10 cellular contexts compared by ENCODE assay signal in genomic region chr1:212470059-212470458, GRCh38. TPM values are rescaled to one million over a fixed set of nuclear protein-coding genes. Genes with fewer than 3 reads are reported as not detected.
DNase-seq lines count a peak whose midpoint lies in the region; ATAC-seq and TF ChIP-seq lines count a peak whose summit lies in the region.
"Had no signal": no experiment of that assay in that cellular context is flagged by ENCODE, and none has a peak within 500 bp of the region (broad histone marks: within the 10 kb centered on the region; RNA-seq: fewer than 3 reads in every experiment).

No MANE protein-coding gene starts in this region.

- TF ChIP-seq POLR2A in prostate gland (IDR thresholded peaks at IDR 0.05), result peak; percentile 28

- H3K4me3 Mint-ChIP-seq in activated naive CD8-positive, alpha-beta T cell treated with anti-CD3 and anti-CD28 coated beads, Interleukin-2, amount 50 U/mL, for 24 hours, result no peak overlapping the region
- H3K4me3 Mint-ChIP-seq: activated naive CD8-positive, alpha-beta T cell had no signal

- TF ChIP-seq CTCF in prostate gland (IDR thresholded peaks at IDR 0.05), result no peak

- H3K27ac ChIP-seq in prostate gland, result peak overlapping the region; percentile 50 to 55

- H3K9me3 ChIP-seq in prostate gland, result no peaks in the 10 kb centered on the region

- H3K36me3 ChIP-seq in prostate gland, result no peaks in the 10 kb centered on the region

- H3K27me3 Mint-ChIP-seq in activated naive CD8-positive, alpha-beta T cell treated with anti-CD3 and anti-CD28 coated beads, Interleukin-2, amount 50 U/mL, for 24 hours, result peaks cover 5% of the 10 kb centered on the region
- H3K27me3 Mint-ChIP-seq: activated naive CD8-positive, alpha-beta T cell had no signal

- H3K4me1 ChIP-seq in prostate gland (replicated peaks), result no peaks in the 10 kb centered on the region

- intact Hi-C loops in Right ventricle myocardium inferior (cut with DNase I), result no loop called here
- intact Hi-C loops in prostate gland (cut with DNase I), result no loop called here

- 27% methylated on average over 15 of the region's 15 CpGs for WGBS in prostate gland

- H3K9me3 Mint-ChIP-seq in activated naive CD8-positive, alpha-beta T cell treated with anti-CD3 and anti-CD28 coated beads, Interleukin-2, amount 50 U/mL, for 24 hours, result no peaks in the 10 kb centered on the region

- DNase-seq in Caki2 (ENCODE audit: low read depth) (peak; percentile 78), Right ventricle myocardium inferior (ENCODE audit: missing footprints) (peak; percentile 86), prostate gland (ENCODE audit: low spot score) (peak; percentile 62), RPMI8226 (no peak)
- no peak for DNase-seq in activated naive CD8-positive, alpha-beta T cell treated with anti-CD3 and anti-CD28 coated beads, Interleukin-2, amount 50 U/mL, for 24 hours
- DNase-seq: NCI-H1417 treated with DMSO at 0.1 percent for 48 hours had no signal

- no peaks in the 10 kb centered on the region for H3K27me3 ChIP-seq in prostate gland (replicated peaks; ENCODE audit: insufficient read depth)

- ATAC-seq in activated naive CD8-positive, alpha-beta T cell treated with anti-CD3 and anti-CD28 coated beads, Interleukin-2, amount 50 U/mL, for 24 hours, result peak; percentile 37
- ATAC-seq in Right ventricle myocardium inferior, result peak; percentile 95
- ATAC-seq in GM18498 (IDR thresholded peaks at IDR 0.05; ENCODE audit: unreplicated experiment), result no peak
- ATAC-seq in HG03571 (IDR thresholded peaks at IDR 0.05; ENCODE audit: unreplicated experiment), result no peak
- no peak for ATAC-seq in GM21786 (IDR thresholded peaks at IDR 0.05; ENCODE audit: unreplicated experiment)

- peaks cover 11% of the 10 kb centered on the region for H3K4me1 Mint-ChIP-seq in activated naive CD8-positive, alpha-beta T cell treated with anti-CD3 and anti-CD28 coated beads, Interleukin-2, amount 50 U/mL, for 24 hours

- peak overlapping the region; percentile 76 for H3K27ac Mint-ChIP-seq in activated naive CD8-positive, alpha-beta T cell treated with anti-CD3 and anti-CD28 coated beads, Interleukin-2, amount 50 U/mL, for 24 hours
- H3K27ac Mint-ChIP-seq: activated naive CD8-positive, alpha-beta T cell had no signal

- in situ Hi-C loops in Caki2 (cut with HindIII; ENCODE audit: low pct_unique_long_range_greater_than_20kb, low sequenced_read_pairs), result no loop called here

- no peaks in the 10 kb centered on the region for H3K36me3 Mint-ChIP-seq in activated naive CD8-positive, alpha-beta T cell treated with anti-CD3 and anti-CD28 coated beads, Interleukin-2, amount 50 U/mL, for 24 hours (ENCODE audit: low read depth)
- H3K36me3 Mint-ChIP-seq: activated naive CD8-positive, alpha-beta T cell had no signal

- no peak overlapping the region for H3K4me3 ChIP-seq in prostate gland

RNA-seq across cellular contexts. Expression of gene NENF, which starts 37.3 kb away (rescaled TPM):
- total RNA-seq in Caki2 (2014; rRNA removed; shearing (Covaris generic); ENCODE audit: low replicate concordance), result 140 and 163 TPM in 2 replicates
- total RNA-seq in Right ventricle myocardium inferior (119 TPM), prostate gland (100 to 1,000 TPM in 1 of 2 donors, 10 to 100 TPM in 1; 83.2 to 277 TPM)

RNA-seq across cellular contexts. Expression of gene PACC1, which starts 55.4 kb away (rescaled TPM):
- 8.4 and 14.8 TPM in 2 replicates for total RNA-seq in Caki2 (2014; rRNA removed; shearing (Covaris generic); ENCODE audit: low replicate concordance)
- total RNA-seq in Right ventricle myocardium inferior (3.4 TPM), prostate gland (1 to 10 TPM; 5.6 to 6.4 TPM)

Comparison
In these comparisons a context has a peak if more than half of its experiments do, and no peak if none do; other contexts are left out.
1. DNase-seq: peak in Caki2 (single experiment), Right ventricle myocardium inferior (single experiment) and prostate gland (single experiment); none in activated naive CD8-positive, alpha-beta T cell treated with anti-CD3 and anti-CD28 coated beads, Interleukin-2, amount 50 U/mL, for 24 hours (single experiment) and RPMI8226 (single experiment).
2. ATAC-seq: peak in activated naive CD8-positive, alpha-beta T cell treated with anti-CD3 and anti-CD28 coated beads, Interleukin-2, amount 50 U/mL, for 24 hours (single experiment) and Right ventricle myocardium inferior (single experiment); none in GM18498 (single experiment), HG03571 (single experiment) and GM21786 (single experiment).